ENCODE assay signal across 1 cellular context in the genomic region with DNA sequence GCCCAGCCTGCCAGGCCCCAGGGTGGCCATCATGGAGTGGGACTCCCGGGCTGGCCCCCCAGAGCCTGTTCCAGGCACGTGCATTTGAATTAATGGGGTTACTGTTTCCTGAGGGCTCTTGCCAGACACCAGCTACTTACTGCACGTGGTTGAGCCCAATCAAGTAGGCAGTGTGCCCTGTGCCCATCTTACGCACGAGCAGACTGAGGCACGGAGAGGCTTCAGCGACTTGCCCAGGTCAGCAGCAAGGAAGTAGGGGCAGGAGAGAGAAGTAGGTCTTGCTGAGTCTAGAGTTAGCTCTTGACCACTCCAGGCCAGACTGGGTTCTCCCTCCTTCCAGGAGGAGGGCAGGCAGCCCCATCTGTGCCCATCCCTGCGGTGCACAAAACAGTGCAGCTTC.
TF ChIP-seq lines count a peak whose summit lies in the region.

No MANE protein-coding gene starts in this region.

TF ChIP-seq in IMR-90, 13 proteins besides CTCF, POLR2A, EP300 and RAD21 (continued from another document):
- TF ChIP-seq MAZ (IDR thresholded peaks at IDR 0.05; ENCODE audit: borderline replicate concordance, low read depth, low read length), result no peak
- TF ChIP-seq CHD1 (IDR thresholded peaks at IDR 0.05; ENCODE audit: low read depth, low read length), result no peak
- no peak for TF ChIP-seq MAFK (IDR thresholded peaks at IDR 0.05; ENCODE audit: low read depth, low read length)
